In the genomic region with DNA sequence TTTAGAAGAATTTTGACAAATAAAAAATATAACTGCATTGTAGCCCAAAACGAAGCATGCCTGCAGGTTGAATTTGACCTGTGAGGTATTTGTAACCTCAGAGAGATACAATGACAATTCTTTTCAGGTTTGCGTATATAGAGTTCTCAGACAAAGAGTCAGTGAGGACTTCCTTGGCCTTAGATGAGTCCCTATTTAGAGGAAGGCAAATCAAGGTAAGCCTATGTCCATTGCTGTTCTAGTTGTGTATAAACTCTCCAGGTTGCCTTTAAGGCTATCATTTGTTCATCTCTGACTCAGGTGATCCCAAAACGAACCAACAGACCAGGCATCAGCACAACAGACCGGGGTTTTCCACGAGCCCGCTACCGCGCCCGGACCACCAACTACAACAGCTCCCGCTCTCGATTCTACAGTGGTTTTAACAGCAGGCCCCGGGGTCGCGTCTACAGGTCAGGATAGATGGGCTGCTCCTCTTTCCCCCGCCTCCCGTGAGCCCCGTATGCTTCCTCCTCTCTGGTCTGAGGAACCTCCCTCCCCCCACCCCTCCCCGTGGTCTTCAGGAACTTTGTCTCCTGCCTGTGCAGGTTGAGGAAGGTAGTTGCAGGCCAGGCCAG, we compare ENCODE assay signal across 16 cellular contexts. TPM values are rescaled to one million over a fixed set of nuclear protein-coding genes. Genes with fewer than 3 reads are reported as not detected.
DNase-seq lines count a peak whose midpoint lies in the region; TF ChIP-seq lines count a peak whose summit lies in the region.
"Had no signal": no experiment of that assay in that cellular context is flagged by ENCODE, and none has a peak within 500 bp of the region (broad histone marks: within the 10 kb centered on the region; RNA-seq: fewer than 3 reads in every experiment).

No MANE protein-coding gene starts in this region.

- H3K36me3 ChIP-seq in right atrium auricular region (peaks cover 34% of the 10 kb centered on the region), left ventricle myocardium inferior (peaks cover 28% of the 10 kb centered on the region), prostate gland (peaks cover 0 to 7% of the 10 kb centered on the region in 2 donors)

- 82% methylated on average over 18 of the region's 18 CpGs for WGBS in prostate gland

- H3K4me3 Mint-ChIP-seq in activated naive CD8-positive, alpha-beta T cell = no peak overlapping the region
- peak overlapping the region; percentile 100 for H3K4me3 Mint-ChIP-seq in neural crest cell

- peaks cover 16% of the 10 kb centered on the region for H3K36me3 Mint-ChIP-seq in activated naive CD8-positive, alpha-beta T cell
- H3K36me3 Mint-ChIP-seq in neural crest cell (ENCODE audit: low read depth) = peaks cover 29% of the 10 kb centered on the region

- TF ChIP-seq POLR2A in prostate gland (IDR thresholded peaks at IDR 0.05) = no peak

- H3K9me3 ChIP-seq in right atrium auricular region = no peaks in the 10 kb centered on the region
- H3K9me3 ChIP-seq in left ventricle myocardium inferior (replicated peaks) = no peaks in the 10 kb centered on the region
- no peaks in the 10 kb centered on the region for H3K9me3 ChIP-seq in prostate gland
- H3K9me3 ChIP-seq: suprapubic skin had no signal

- no peak for TF ChIP-seq CTCF in right atrium auricular region (IDR thresholded peaks at IDR 0.05)
- no peak for TF ChIP-seq CTCF in left ventricle myocardium inferior (IDR thresholded peaks at IDR 0.05; ENCODE audit: borderline replicate concordance)
- TF ChIP-seq CTCF in neural crest cell (conservative IDR thresholded peaks at IDR 0.05) = no peak
- TF ChIP-seq CTCF in prostate gland (IDR thresholded peaks at IDR 0.05) = no peak

- H3K9me3 Mint-ChIP-seq in activated naive CD8-positive, alpha-beta T cell (ENCODE audit: low read depth) = no peaks in the 10 kb centered on the region
- H3K9me3 Mint-ChIP-seq in neural crest cell = peaks cover 4% of the 10 kb centered on the region
- H3K9me3 Mint-ChIP-seq: effector memory CD8-positive, alpha-beta T cell had no signal

- peaks cover 28% of the 10 kb centered on the region for H3K4me1 Mint-ChIP-seq in activated naive CD8-positive, alpha-beta T cell (ENCODE audit: low read depth)
- H3K4me1 Mint-ChIP-seq in neural crest cell = peaks cover 36% of the 10 kb centered on the region

- H3K27ac ChIP-seq in right atrium auricular region = no peak overlapping the region
- no peak overlapping the region for H3K27ac ChIP-seq in left ventricle myocardium inferior (replicated peaks)
- H3K27ac ChIP-seq in prostate gland = no peak overlapping the region
- H3K27ac ChIP-seq: C4-2B, suprapubic skin had no signal

- H3K27ac Mint-ChIP-seq in activated naive CD8-positive, alpha-beta T cell = peak overlapping the region; percentile 28
- H3K27ac Mint-ChIP-seq in neural crest cell (ENCODE audit: unreplicated experiment) = no peak overlapping the region

- intact Hi-C loops in left ventricle myocardium inferior (cut with micrococcal nuclease) = no loop called here
- intact Hi-C loops in prostate gland (cut with DNase I) = loop anchor here (5.0 to 10.0 kb wide), 2 partner anchors 143 to 241 kb away; a partner anchor contains a TSS

- H3K4me1 ChIP-seq in right atrium auricular region (peaks cover 0 to 29% of the 10 kb centered on the region in 2 donors), left ventricle myocardium inferior (peaks cover 36% of the 10 kb centered on the region), prostate gland (replicated peaks) (no peaks in the 10 kb centered on the region)

- DNase-seq in right atrium auricular region (ENCODE audit: low spot score) = peak; percentile 52
- no peak for DNase-seq in left ventricle myocardium inferior
- DNase-seq in neural crest cell (ENCODE audit: low read depth, low spot score) = no peak
- DNase-seq in NCI-H69 (lab: John Stamatoyannopoulos, UW) = no peak
- no peak for DNase-seq in prostate gland (ENCODE audit: low spot score)
- DNase-seq: activated CD4-positive, alpha-beta T cell treated with anti-CD3 and anti-CD28 coated beads, Interleukin-2, amount 50 U/mL, for 1 hour; effector memory CD8-positive, alpha-beta T cell; left colon; midbrain; NCI-H146; NCI-H2171; T-helper 1 cell had no signal

- H3K27me3 ChIP-seq in right atrium auricular region = no peaks in the 10 kb centered on the region
- no peaks in the 10 kb centered on the region for H3K27me3 ChIP-seq in left ventricle myocardium inferior (ENCODE audit: low read depth)
- no peaks in the 10 kb centered on the region for H3K27me3 ChIP-seq in prostate gland (replicated peaks; ENCODE audit: insufficient read depth)
- H3K27me3 ChIP-seq: suprapubic skin had no signal

- H3K4me3 ChIP-seq in right atrium auricular region (no peak overlapping the region), left ventricle myocardium inferior (no peak overlapping the region), prostate gland (no peak overlapping the region)
- H3K4me3 ChIP-seq: suprapubic skin had no signal

- no peaks in the 10 kb centered on the region for H3K27me3 Mint-ChIP-seq in activated naive CD8-positive, alpha-beta T cell
- peaks cover 5% of the 10 kb centered on the region for H3K27me3 Mint-ChIP-seq in neural crest cell (ENCODE audit: low read depth)
- H3K27me3 Mint-ChIP-seq: effector memory CD8-positive, alpha-beta T cell had no signal

RNA-seq across cellular contexts. Expression of a gene that starts 2.7 kb away (rescaled TPM):
- total RNA-seq in right atrium auricular region (10 to 100 TPM; 26.0 to 36.1 TPM), left ventricle myocardium inferior (71.2 TPM), neural crest cell (375 and 379 TPM in 2 replicates), prostate gland (100 to 1,000 TPM in 1 of 2 donors, 10 to 100 TPM in 1; 62.7 to 113 TPM)

RNA-seq across cellular contexts. Expression of a gene that starts 17.3 kb away (rescaled TPM):
- total RNA-seq in right atrium auricular region (10 to 100 TPM; 26.8 to 36.3 TPM), left ventricle myocardium inferior (37.5 TPM), neural crest cell (21.9 and 24.8 TPM in 2 replicates), prostate gland (10 to 100 TPM; 45.4 to 87.3 TPM)

RNA-seq across cellular contexts. Expression of a gene that starts 21.3 kb away (rescaled TPM):
- total RNA-seq in right atrium auricular region = 1 to 10 TPM; 2.7 to 3.9 TPM
- total RNA-seq in left ventricle myocardium inferior = 9.0 TPM
- 13.6 and 15.0 TPM in 2 replicates for total RNA-seq in neural crest cell
- total RNA-seq in prostate gland = 10 to 100 TPM in 1 of 2 donors, 1 to 10 TPM in 1; 4.9 to 20.2 TPM

RNA-seq across cellular contexts. Expression of a gene that starts 28.7 kb away (rescaled TPM):
- total RNA-seq in right atrium auricular region (10 to 100 TPM; 29.4 to 47.0 TPM), left ventricle myocardium inferior (9.7 TPM), neural crest cell (39.4 and 42.4 TPM in 2 replicates), prostate gland (100 to 1,000 TPM; 207 to 351 TPM)
- total RNA-seq: MCF 10A had no signal

RNA-seq across cellular contexts. Expression of a gene that starts 38.0 kb away (rescaled TPM):
- total RNA-seq in right atrium auricular region (10 to 100 TPM in 1 of 2 donors, 1 to 10 TPM in 1; 8.5 to 10.1 TPM), left ventricle myocardium inferior (9.1 TPM), neural crest cell (14.8 and 17.2 TPM in 2 replicates), prostate gland (10 to 100 TPM; 15.3 to 22.0 TPM)
